ENCODE assay signal across 17 cellular contexts in the genomic region with DNA sequence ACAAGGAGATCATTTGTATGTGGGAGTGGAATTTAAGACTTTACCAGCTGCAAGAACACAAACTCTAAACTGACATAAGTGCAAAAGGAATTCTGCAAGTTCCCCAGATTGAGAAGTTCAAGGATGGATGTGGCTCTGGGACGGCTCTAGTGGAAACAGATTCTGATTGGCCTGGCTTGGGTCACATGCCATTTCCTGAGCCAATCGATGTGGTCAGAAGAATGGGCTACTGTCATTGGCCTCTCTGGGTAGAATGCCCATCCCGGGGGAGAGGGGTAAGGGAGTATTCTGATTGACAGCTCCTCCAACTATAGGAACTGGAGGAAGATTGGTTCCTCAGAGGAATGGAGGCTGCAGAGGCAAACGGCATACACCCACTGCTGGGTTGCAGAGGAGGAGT. TPM values are rescaled to one million over a fixed set of nuclear protein-coding genes. Genes with fewer than 3 reads are reported as not detected.
A peak's percentile ranks its signal among the peaks of the same experiment; 100 is the strongest.
DNase-seq lines count a peak whose midpoint lies in the region; ATAC-seq and TF ChIP-seq lines count a peak whose summit lies in the region.
"Had no signal": no experiment of that assay in that cellular context is flagged by ENCODE, and none has a peak within 500 bp of the region (broad histone marks: within the 10 kb centered on the region; RNA-seq: fewer than 3 reads in every experiment).

No MANE protein-coding gene starts in this region.

- no peaks in the 10 kb centered on the region for H3K27me3 ChIP-seq in CD4-positive, CD25-positive, alpha-beta regulatory T cell (ENCODE audit: control insufficient read depth, insufficient read depth, low read length)
- no peaks in the 10 kb centered on the region for H3K27me3 ChIP-seq in endodermal cell (ENCODE audit: control insufficient read depth, insufficient read depth, low read length, poor library complexity, severe bottlenecking)
- H3K27me3 ChIP-seq: adrenal gland, right atrium auricular region, suprapubic skin had no signal

- POLR2A ChIA-PET in OCI-LY7 (lab: Charles Lee), result no interaction called here

- CTCF ChIA-PET in OCI-LY7 (lab: Charles Lee; ENCODE audit: unreplicated experiment), result no interaction called here

- in situ Hi-C loops in ACHN (cut with HindIII; ENCODE audit: low pct_ligation_motif_present, low pct_unique_long_range_greater_than_20kb, low sequenced_read_pairs), result loop anchor here (10.0 kb wide), 1 partner anchor 442 kb away; no protein-coding TSS in a partner anchor

- H3K4me2 ChIP-seq in OCI-LY7 (ENCODE audit: low read length), result peak overlapping the region; percentile 14; the same call in 1 of the 2 replicates

- WGBS in endodermal cell (ENCODE audit: insufficient coverage in 1 of 2, insufficient read length in 1 of 2), 2 experiments, result 67 to 84% methylated on average over 3 to 4 of the region's 4 CpGs

- H3K9me3 Mint-ChIP-seq in CD4-positive, CD25-positive, alpha-beta regulatory T cell, result peaks cover 0 to 1% (median 0%) of the 10 kb centered on the region in 7 donors
- H3K9me3 Mint-ChIP-seq in endodermal cell, result no peaks in the 10 kb centered on the region

- peak overlapping the region in 2 of 3 donors; percentile 27 to 46 for H3K27ac Mint-ChIP-seq in CD4-positive, CD25-positive, alpha-beta regulatory T cell
- H3K27ac Mint-ChIP-seq in endodermal cell, result no peak overlapping the region

- H4K20me1 ChIP-seq in OCI-LY7 (ENCODE audit: insufficient read depth, low read length), result no peaks in the 10 kb centered on the region

- DNase-seq in ACHN (peak; percentile 23), OCI-LY7 (ENCODE audit: low spot score) (no peak), endodermal cell (peak; percentile 68), AG20443 (ENCODE audit: low spot score) (no peak)
- no peak for DNase-seq in CD4-positive, CD25-positive, alpha-beta regulatory T cell
- DNase-seq: Caco-2, naive B cell, NCI-H2029 had no signal

- no peak overlapping the region for H3K9ac ChIP-seq in endodermal cell (ENCODE audit: extremely low read depth, low read length, poor library complexity, severe bottlenecking)

- no TSS peak for BruUV-seq in OCI-LY7 (replicated peaks; lab: Mats Ljungman, UMichigan)

- no peak overlapping the region for H3K4me3 Mint-ChIP-seq in CD4-positive, CD25-positive, alpha-beta regulatory T cell
- H3K4me3 Mint-ChIP-seq in endodermal cell, result no peak overlapping the region

- no peaks in the 10 kb centered on the region for H3K9me2 ChIP-seq in OCI-LY7 (ENCODE audit: insufficient read depth, low read length)

- no peak overlapping the region for H3K4me3 ChIP-seq in CD4-positive, CD25-positive, alpha-beta regulatory T cell (ENCODE audit: low read depth, low read length)
- H3K4me3 ChIP-seq in OCI-LY7 (ENCODE audit: low read depth, low read length, poor library complexity, severe bottlenecking), result no peak overlapping the region
- no peak overlapping the region for H3K4me3 ChIP-seq in endodermal cell (ENCODE audit: low read length)
- H3K4me3 ChIP-seq: adrenal gland, gastroesophageal sphincter, right atrium auricular region, suprapubic skin had no signal

- no peak overlapping the region for H3K27ac ChIP-seq in CD4-positive, CD25-positive, alpha-beta regulatory T cell (ENCODE audit: insufficient read depth, low read length, poor library complexity, severe bottlenecking)
- H3K27ac ChIP-seq in OCI-LY7 (ENCODE audit: low read depth, low read length, poor library complexity, severe bottlenecking) (peak overlapping the region; percentile 100), endodermal cell (ENCODE audit: low read depth, low read length) (no peak overlapping the region)
- H3K27ac ChIP-seq: adrenal gland, gastroesophageal sphincter, right atrium auricular region, suprapubic skin had no signal

- H3K4me1 ChIP-seq in CD4-positive, CD25-positive, alpha-beta regulatory T cell (ENCODE audit: control insufficient read depth, insufficient read depth, low read length, poor library complexity, severe bottlenecking), result peaks cover 15% of the 10 kb centered on the region
- peaks cover 69% of the 10 kb centered on the region for H3K4me1 ChIP-seq in OCI-LY7 (ENCODE audit: insufficient read depth, low read length, poor library complexity, severe bottlenecking)
- no peaks in the 10 kb centered on the region for H3K4me1 ChIP-seq in endodermal cell (ENCODE audit: control insufficient read depth, insufficient read depth, low read length)
- H3K4me1 ChIP-seq: Caco-2, right atrium auricular region had no signal

- no peaks in the 10 kb centered on the region for H3K27me3 Mint-ChIP-seq in CD4-positive, CD25-positive, alpha-beta regulatory T cell
- H3K27me3 Mint-ChIP-seq in endodermal cell (ENCODE audit: insufficient read depth), result peaks cover 3% of the 10 kb centered on the region
- H3K27me3 Mint-ChIP-seq: naive B cell had no signal

- H3K79me2 ChIP-seq in OCI-LY7 (ENCODE audit: insufficient read depth, low read depth, low read length), result no peaks in the 10 kb centered on the region

- TF ChIP-seq CTCF in OCI-LY7 (conservative IDR thresholded peaks at IDR 0.05; ENCODE audit: low read length) (no peak), endodermal cell (conservative IDR thresholded peaks at IDR 0.05) (no peak)

- H3K36me3 ChIP-seq in CD4-positive, CD25-positive, alpha-beta regulatory T cell (ENCODE audit: control insufficient read depth, insufficient read depth, low read length), result no peaks in the 10 kb centered on the region
- no peaks in the 10 kb centered on the region for H3K36me3 ChIP-seq in OCI-LY7 (ENCODE audit: insufficient read depth, low read length)
- H3K36me3 ChIP-seq in endodermal cell (ENCODE audit: control insufficient read depth, insufficient read depth, low read length), result no peaks in the 10 kb centered on the region
- H3K36me3 ChIP-seq: adrenal gland, gastroesophageal sphincter, right atrium auricular region, suprapubic skin had no signal

- H3K9me3 ChIP-seq in CD4-positive, CD25-positive, alpha-beta regulatory T cell (ENCODE audit: control insufficient read depth in 2 of 2, low read length in 2 of 2), result no peaks in the 10 kb centered on the region
- H3K9me3 ChIP-seq in OCI-LY7 (ENCODE audit: low read length) (no peaks in the 10 kb centered on the region), endodermal cell (ENCODE audit: control insufficient read depth, low read length) (no peaks in the 10 kb centered on the region)
- H3K9me3 ChIP-seq: adrenal gland, Caco-2, gastroesophageal sphincter, right atrium auricular region, suprapubic skin had no signal

- no peak for ATAC-seq in CD4-positive, CD25-positive, alpha-beta regulatory T cell (ENCODE audit: low read depth in 2 of 2)
- ATAC-seq in GM21528 (IDR thresholded peaks at IDR 0.05; ENCODE audit: low FRiP score, unreplicated experiment) (no peak), HG03175 (IDR thresholded peaks at IDR 0.05; ENCODE audit: unreplicated experiment) (no peak), HG03442 (IDR thresholded peaks at IDR 0.05; ENCODE audit: unreplicated experiment) (no peak)
- ATAC-seq: gastroesophageal sphincter had no signal

- H2AFZ ChIP-seq in OCI-LY7 (ENCODE audit: low read length), result peak overlapping the region; percentile 58; the same call in 1 of the 2 replicates

- peaks cover 9 to 33% (median 28%) of the 10 kb centered on the region in 4 donors for H3K4me1 Mint-ChIP-seq in CD4-positive, CD25-positive, alpha-beta regulatory T cell
- no peaks in the 10 kb centered on the region for H3K4me1 Mint-ChIP-seq in endodermal cell

- H3K36me3 Mint-ChIP-seq in CD4-positive, CD25-positive, alpha-beta regulatory T cell, result no peaks in the 10 kb centered on the region
- H3K36me3 Mint-ChIP-seq in endodermal cell (ENCODE audit: low read depth), result no peaks in the 10 kb centered on the region
- H3K36me3 Mint-ChIP-seq: naive B cell had no signal

- intact Hi-C loops in OCI-LY7 (cut with micrococcal nuclease; ENCODE audit: unreplicated experiment), result loop anchor here (5.0 kb wide), 1 partner anchor 554 kb away; a partner anchor contains a TSS

RNA-seq across cellular contexts. Expression of a gene that starts 6.0 kb away (rescaled TPM):
- total RNA-seq in CD4-positive, CD25-positive, alpha-beta regulatory T cell, result 2.8 TPM
- 1 to 10 TPM in 1 of 4 donors, under 1 TPM in 3; 0.36 to 1.4 (median 0.59) TPM for polyA plus RNA-seq in CD4-positive, CD25-positive, alpha-beta regulatory T cell
- total RNA-seq in OCI-LY7 (2014; rRNA removed; shearing (Covaris generic)), result 24.6 and 29.4 TPM in 2 replicates
- total RNA-seq in OCI-LY7 (2022), result 30.5 and 31.7 TPM in 2 replicates
- total RNA-seq in endodermal cell, result 10 to 100 TPM; 12.1 to 13.0 TPM
- polyA plus RNA-seq in endodermal cell (2013, experiment 1 of 2), result 1.1 TPM
- 1.2 TPM for polyA plus RNA-seq in endodermal cell (2013, experiment 2 of 2)

RNA-seq across cellular contexts. Expression of a gene that starts 50.1 kb away (rescaled TPM):
- not detected for total RNA-seq in CD4-positive, CD25-positive, alpha-beta regulatory T cell
- not detected for polyA plus RNA-seq in CD4-positive, CD25-positive, alpha-beta regulatory T cell
- not detected in 2 replicates for total RNA-seq in OCI-LY7 (2014; rRNA removed; shearing (Covaris generic))
- total RNA-seq in OCI-LY7 (2022) (not detected in 2 replicates), endodermal cell (not detected)
- polyA plus RNA-seq in endodermal cell (2013, experiment 1 of 2), result not detected
- polyA plus RNA-seq in endodermal cell (2013, experiment 2 of 2), result not detected
- total RNA-seq: dermis microvascular lymphatic vessel endothelial cell; T-helper 1 cell treated with Interleukin-12 subunit alpha and Interleukin-12 subunit beta and Interleukin-4 antibody, amounts not matched to agents 30 ng/mL and 1 ng/mL, for 36 hours had no signal

Comparison
In these comparisons a context has a peak if more than half of its experiments do, and no peak if none do; other contexts are left out.
1. DNase-seq: peak in ACHN (single experiment) and endodermal cell (single experiment); none in CD4-positive, CD25-positive, alpha-beta regulatory T cell (0 of 3), OCI-LY7 (single experiment) and AG20443 (single experiment).